17 cellular contexts compared by ENCODE assay signal in the genomic region with DNA sequence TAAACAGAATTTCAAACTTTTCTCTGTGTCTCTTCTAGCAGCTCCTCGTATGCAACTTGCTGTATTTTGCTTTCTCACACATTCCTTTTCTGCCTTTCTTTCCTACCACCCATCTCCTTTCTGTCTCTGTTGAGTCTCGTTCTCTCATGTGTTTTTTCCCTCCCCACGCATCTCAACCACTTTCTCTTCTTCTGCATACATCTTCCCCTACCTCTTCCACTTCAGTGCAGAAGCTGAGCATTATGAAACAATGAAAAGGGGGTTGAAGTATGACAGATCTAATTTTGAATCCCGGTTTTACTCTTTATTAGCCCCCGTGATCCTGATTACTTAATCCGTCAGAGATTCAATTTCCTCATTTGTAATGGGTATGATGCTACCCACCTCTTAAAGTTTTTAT. TPM values are rescaled to one million over a fixed set of nuclear protein-coding genes. Genes with fewer than 3 reads are reported as not detected.
DNase-seq lines count a peak whose midpoint lies in the region; ATAC-seq and TF ChIP-seq lines count a peak whose summit lies in the region.
"Had no signal": no experiment of that assay in that cellular context is flagged by ENCODE, and none has a peak within 500 bp of the region (broad histone marks: within the 10 kb centered on the region; RNA-seq: fewer than 3 reads in every experiment).

No MANE protein-coding gene starts in this region.

- H2AFZ ChIP-seq in Loucy (ENCODE audit: low read length), result no peak overlapping the region

- H3K27ac ChIP-seq in left ventricle myocardium inferior (replicated peaks), result peak overlapping the region; percentile 4
- H3K27ac ChIP-seq: SK-N-MC had no signal

- no peaks in the 10 kb centered on the region for H3K27me3 ChIP-seq in left ventricle myocardium inferior (ENCODE audit: low read depth)
- no peaks in the 10 kb centered on the region for H3K27me3 ChIP-seq in Loucy (ENCODE audit: insufficient read depth, low read length, poor library complexity, severe bottlenecking)

- peak overlapping the region; percentile 6 for H3K4me3 Mint-ChIP-seq in activated naive CD8-positive, alpha-beta T cell treated with anti-CD3 and anti-CD28 coated beads for 36 hours
- peak overlapping the region; percentile 12 to 80 for H3K4me3 Mint-ChIP-seq in stimulated activated naive CD8-positive, alpha-beta T cell treated with anti-CD3 and anti-CD28 coated beads, Interleukin-15, amount 100 ng/mL, for 72 hours
- H3K4me3 Mint-ChIP-seq: H9 had no signal

- H3F3A ChIP-seq in Loucy (ENCODE audit: low read depth), result 0 out of 2 replicates have a peak, but pooled peaks cover 3% of the 10 kb centered on the region

- H3K4me1 Mint-ChIP-seq in activated naive CD8-positive, alpha-beta T cell treated with anti-CD3 and anti-CD28 coated beads for 36 hours, result peaks cover 61% of the 10 kb centered on the region
- H3K4me1 Mint-ChIP-seq in stimulated activated naive CD8-positive, alpha-beta T cell treated with anti-CD3 and anti-CD28 coated beads, Interleukin-15, amount 100 ng/mL, for 72 hours, result peaks cover 68% of the 10 kb centered on the region

- H4K20me1 ChIP-seq in Loucy (ENCODE audit: insufficient read depth, low read length, poor library complexity, severe bottlenecking), result no peaks in the 10 kb centered on the region

- H3K36me3 ChIP-seq in left ventricle myocardium inferior (no peaks in the 10 kb centered on the region), Loucy (ENCODE audit: insufficient read depth, low read length) (no peaks in the 10 kb centered on the region)

- H3K4me3 ChIP-seq in left ventricle myocardium inferior, result no peak overlapping the region
- H3K4me3 ChIP-seq in Loucy (ENCODE audit: low read length, poor library complexity, severe bottlenecking), result no peak overlapping the region
- H3K4me3 ChIP-seq: GM12878, SK-N-MC had no signal

- H3K9ac ChIP-seq in Loucy (ENCODE audit: low read depth, low read length, poor library complexity, severe bottlenecking), result no peak overlapping the region

- H3K9me3 Mint-ChIP-seq in activated naive CD8-positive, alpha-beta T cell treated with anti-CD3 and anti-CD28 coated beads for 36 hours, result no peaks in the 10 kb centered on the region
- H3K9me3 Mint-ChIP-seq in stimulated activated naive CD8-positive, alpha-beta T cell treated with anti-CD3 and anti-CD28 coated beads, Interleukin-15, amount 100 ng/mL, for 72 hours, result no peaks in the 10 kb centered on the region
- H3K9me3 Mint-ChIP-seq: H9 had no signal

- DNase-seq in left ventricle myocardium inferior, result no peak
- no peak for DNase-seq in left ventricle myocardium superior
- no peak for DNase-seq in activated naive CD8-positive, alpha-beta T cell treated with anti-CD3 and anti-CD28 coated beads for 36 hours
- DNase-seq in stimulated activated naive CD8-positive, alpha-beta T cell treated with anti-CD3 and anti-CD28 coated beads, Interleukin-15, amount 100 ng/mL, for 72 hours, result no peak
- no peak for DNase-seq in amygdala (lab: John Stamatoyannopoulos, UW)
- DNase-seq in glomerular visceral epithelial cell (ENCODE audit: extremely low spot score), result no peak
- DNase-seq: H9, IMR-90, NCI-H1417 treated with DMSO at 0.1 percent for 48 hours, NCI-H2029, NCI-H2171 treated with DMSO at 0.1 percent for 48 hours, NCI-H510A had no signal

- H3K9me3 ChIP-seq in left ventricle myocardium inferior (replicated peaks) (no peaks in the 10 kb centered on the region), Loucy (ENCODE audit: insufficient read depth, low read depth, low read length) (no peaks in the 10 kb centered on the region)

- H3K27me3 Mint-ChIP-seq in activated naive CD8-positive, alpha-beta T cell treated with anti-CD3 and anti-CD28 coated beads for 36 hours, result no peaks in the 10 kb centered on the region
- no peaks in the 10 kb centered on the region for H3K27me3 Mint-ChIP-seq in stimulated activated naive CD8-positive, alpha-beta T cell treated with anti-CD3 and anti-CD28 coated beads, Interleukin-15, amount 100 ng/mL, for 72 hours

- peaks cover 13% of the 10 kb centered on the region for H3K79me2 ChIP-seq in Loucy (ENCODE audit: insufficient read depth, low read length)

- ATAC-seq in left ventricle myocardium superior, result no peak
- ATAC-seq in stimulated activated naive CD8-positive, alpha-beta T cell treated with anti-CD3 and anti-CD28 coated beads, Interleukin-15, amount 100 ng/mL, for 72 hours, result no peak
- ATAC-seq in GM21619 (IDR thresholded peaks at IDR 0.05; ENCODE audit: unreplicated experiment), result no peak
- ATAC-seq: GM12878, Right ventricle myocardium inferior had no signal

- TF ChIP-seq CTCF in left ventricle myocardium inferior (IDR thresholded peaks at IDR 0.05; ENCODE audit: borderline replicate concordance) (no peak), Loucy (conservative IDR thresholded peaks at IDR 0.05; ENCODE audit: low read length) (no peak)

- intact Hi-C loops in left ventricle myocardium inferior (cut with micrococcal nuclease), result no loop called here
- intact Hi-C loops in left ventricle myocardium superior (cut with micrococcal nuclease), result no loop called here

- H3K4me1 ChIP-seq in left ventricle myocardium inferior, result peaks cover 95% of the 10 kb centered on the region
- peaks cover 42% of the 10 kb centered on the region for H3K4me1 ChIP-seq in Loucy (ENCODE audit: insufficient read depth, low read length, poor library complexity, severe bottlenecking)

- peaks cover 44% of the 10 kb centered on the region for H3K36me3 Mint-ChIP-seq in activated naive CD8-positive, alpha-beta T cell treated with anti-CD3 and anti-CD28 coated beads for 36 hours

- peak overlapping the region; percentile 59 for H3K27ac Mint-ChIP-seq in activated naive CD8-positive, alpha-beta T cell treated with anti-CD3 and anti-CD28 coated beads for 36 hours
- peak overlapping the region in 1 of 2 donors; percentile 94 for H3K27ac Mint-ChIP-seq in stimulated activated naive CD8-positive, alpha-beta T cell treated with anti-CD3 and anti-CD28 coated beads, Interleukin-15, amount 100 ng/mL, for 72 hours
- H3K27ac Mint-ChIP-seq: H9 had no signal

- no peaks in the 10 kb centered on the region for H3K9me2 ChIP-seq in Loucy (replicated peaks; ENCODE audit: low read depth, low read length)

- peak overlapping the region; percentile 61 for H3K4me2 ChIP-seq in Loucy (ENCODE audit: low read depth, low read length, poor library complexity, severe bottlenecking)

RNA-seq across cellular contexts. Expression of a gene that starts 7.2 kb away (rescaled TPM):
- 7.6 TPM for total RNA-seq in left ventricle myocardium inferior
- 11.3 TPM for total RNA-seq in left ventricle myocardium superior
- 1 to 10 TPM; 7.4 to 7.5 TPM for total RNA-seq in activated naive CD8-positive, alpha-beta T cell treated with anti-CD3 and anti-CD28 coated beads for 36 hours
